ENCODE assay signal across 9 cellular contexts in genomic region chr2:74486141-74486540, GRCh38. TPM values are rescaled to one million over a fixed set of nuclear protein-coding genes. Genes with fewer than 3 reads are reported as not detected.
"Had no signal": no experiment of that assay in that cellular context is flagged by ENCODE, and none has a peak within 500 bp of the region (broad histone marks: within the 10 kb centered on the region; RNA-seq: fewer than 3 reads in every experiment).

No MANE protein-coding gene starts in this region.

- H3K9ac ChIP-seq: KMS-11 had no signal

- H3K4me3 Mint-ChIP-seq: GM23338, H9 had no signal

- H3K27me3 Mint-ChIP-seq: IgD-negative memory B cell had no signal

- H2AFZ ChIP-seq: GM23338 had no signal

- H3K4me2 ChIP-seq: GM23338, KMS-11 had no signal

- H3K4me3 ChIP-seq: GM23338 had no signal

- FAIRE-seq: H1, H54, HTR-8/SVneo had no signal

- H3K27ac ChIP-seq: KMS-11 had no signal

- DNase-seq: H9, HCEC 1CT, KBM-7 had no signal

- H3K9me3 Mint-ChIP-seq: GM23338, H9, IgD-negative memory B cell had no signal

- H3K27ac Mint-ChIP-seq: GM23338, IgD-negative memory B cell had no signal

- ATAC-seq: GM23338 had no signal

RNA-seq across cellular contexts. Expression of gene LBX2, which starts 13.3 kb away (rescaled TPM):
- total RNA-seq: H1 had no signal
- polyA plus RNA-seq: IgD-negative memory B cell had no signal
